ENCODE assay signal across 13 cellular contexts in genomic region chr13:24313449-24313848, GRCh38. TPM values are rescaled to one million over a fixed set of nuclear protein-coding genes. Genes with fewer than 3 reads are reported as not detected.
A peak's percentile ranks its signal among the peaks of the same experiment; 100 is the strongest.
DNase-seq lines count a peak whose midpoint lies in the region; ATAC-seq and TF ChIP-seq lines count a peak whose summit lies in the region.
"Had no signal": no experiment of that assay in that cellular context is flagged by ENCODE, and none has a peak within 500 bp of the region (broad histone marks: within the 10 kb centered on the region; RNA-seq: fewer than 3 reads in every experiment).

No MANE protein-coding gene starts in this region.

- H3K4me3 ChIP-seq in body of pancreas (no peak overlapping the region), left lung (no peak overlapping the region)
- H3K4me3 ChIP-seq: prostate gland, SK-N-MC, uterus had no signal

- ATAC-seq in body of pancreas (no peak), left lung (peak; percentile 41)

- WGBS in body of pancreas, 2 donors: 45 to 50% methylated on average over 5 of the region's 5 CpGs

- no peaks in the 10 kb centered on the region for H3K27me3 ChIP-seq in body of pancreas
- H3K27me3 ChIP-seq in left lung: no peaks in the 10 kb centered on the region
- H3K27me3 ChIP-seq: uterus had no signal

- intact Hi-C loops in body of pancreas (cut with DNase I): no loop called here
- intact Hi-C loops in left lung (cut with DNase I): no loop called here

- TF ChIP-seq POLR2A in body of pancreas (IDR thresholded peaks at IDR 0.05): no peak

- H3K36me3 ChIP-seq in body of pancreas (replicated peaks in 1 of 2; ENCODE audit: insufficient read depth in 1 of 2, low read depth in 2 of 2): no peaks in the 10 kb centered on the region
- no peaks in the 10 kb centered on the region for H3K36me3 ChIP-seq in left lung
- H3K36me3 ChIP-seq: prostate gland, uterus had no signal

- peak in 4 of 7 experiments; percentile 11 to 35 (median 22) for TF ChIP-seq CTCF in body of pancreas (IDR thresholded peaks at IDR 0.05)
- TF ChIP-seq CTCF in left lung (IDR thresholded peaks at IDR 0.05): no peak

- DNase-seq in AG08396 (ENCODE audit: low spot score) (peak; percentile 42), HCEC 1CT (peak; percentile 6), body of pancreas (no peak), left lung (no peak), Ammon's horn (ENCODE audit: low spot score) (no peak), NCI-H1105 (lab: John Stamatoyannopoulos, UW) (no peak), SHP77 (lab: John Stamatoyannopoulos, UW) (no peak)
- DNase-seq in stimulated activated CD4-positive, alpha-beta T cell treated with anti-CD3 and anti-CD28 coated beads, Interleukin-4, amount 100 ng/mL, for 1 hour: no peak
- DNase-seq: activated CD4-positive, alpha-beta T cell treated with anti-CD3 and anti-CD28 coated beads, Interleukin-2, amount 10 ng/mL, durations not matched to agents 24 days and 14 days; Caco-2; uterus had no signal

- H3K27ac ChIP-seq in body of pancreas: no peak overlapping the region
- no peak overlapping the region for H3K27ac ChIP-seq in left lung
- H3K27ac ChIP-seq: prostate gland, SK-N-MC, uterus had no signal

- no peaks in the 10 kb centered on the region for H3K4me1 ChIP-seq in body of pancreas
- no peaks in the 10 kb centered on the region for H3K4me1 ChIP-seq in left lung
- H3K4me1 ChIP-seq: Caco-2, prostate gland, uterus had no signal

- H3K9me3 ChIP-seq in body of pancreas (no peaks in the 10 kb centered on the region), left lung (no peaks in the 10 kb centered on the region)
- H3K9me3 ChIP-seq: Caco-2, prostate gland, uterus had no signal

RNA-seq across cellular contexts. Expression of gene C1QTNF9, which starts 4.1 kb away (rescaled TPM):
- total RNA-seq in body of pancreas (1 to 10 TPM in 1 of 2 donors, under 1 TPM in 1; 0.78 to 4.3 TPM), left lung (under 1 TPM in 1 of 2 donors, not detected in 1; 0.18 TPM)
- total RNA-seq: activated CD4-positive, alpha-beta T cell treated with anti-CD3 and anti-CD28 coated beads, Interleukin-2, amount 10 ng/mL, durations not matched to agents 24 days and 14 days; Caco-2 had no signal

Comparison
In these comparisons a context has a peak if more than half of its experiments do, and no peak if none do; other contexts are left out.
1. DNase-seq: peak in AG08396 (single experiment) and HCEC 1CT (single experiment); none in body of pancreas (0 of 4), left lung (0 of 2), Ammon's horn (single experiment), stimulated activated CD4-positive, alpha-beta T cell treated with anti-CD3 and anti-CD28 coated beads, Interleukin-4, amount 100 ng/mL, for 1 hour (single experiment), NCI-H1105 (single experiment) and SHP77 (0 of 2).
2. CTCF ChIP-seq: peak in body of pancreas (4 of 7); none in left lung (0 of 2).